8 cellular contexts compared by ENCODE assay signal in genomic region chr6:32854376-32855178, GRCh38. TPM values are rescaled to one million over a fixed set of nuclear protein-coding genes. Genes with fewer than 3 reads are reported as not detected.
DNase-seq lines count a peak whose midpoint lies in the region; ATAC-seq, FAIRE-seq and TF ChIP-seq lines count a peak whose summit lies in the region.

No MANE protein-coding gene starts in this region.

- no CpG with 5 or more reads among the region's 24 CpGs for WGBS in neuronal stem cell (ENCODE audit: extremely low coverage in 2 of 2, insufficient read length in 2 of 2, insufficient replicate concordance in 1 of 2), 2 donors

- 0 out of 2 replicates have a peak, but pooled peaks cover 5% of the 10 kb centered on the region for H3F3A ChIP-seq in GM23338 (replicated peaks; ENCODE audit: low read depth)

- peak overlapping the region; percentile 98 for H3K4me2 ChIP-seq in GM23338
- H3K4me2 ChIP-seq in neuronal stem cell (ENCODE audit: insufficient read depth, low read length, poor library complexity, severe bottlenecking), result peak overlapping the region; percentile 99

- H3K27me3 Mint-ChIP-seq in GM23338 (ENCODE audit: insufficient read depth, low read depth, poor library complexity), result peaks cover 43% of the 10 kb centered on the region

- no peak for TF ChIP-seq CTCF in GM23338 (conservative IDR thresholded peaks at IDR 0.05; ENCODE audit: low read depth in 2 of 2)

- H3K79me2 ChIP-seq in GM23338 (replicated peaks; ENCODE audit: insufficient read depth), result no peaks in the 10 kb centered on the region

- ATAC-seq in GM23338, result peak; percentile 1; the same call in 2 of the 3 replicates

- H3K27me3 ChIP-seq in GM23338 (ENCODE audit: insufficient read depth) (peaks cover 47% of the 10 kb centered on the region), neuronal stem cell (ENCODE audit: control insufficient read depth in 3 of 3, insufficient read depth in 3 of 3, low read depth in 1 of 3, low read length in 3 of 3) (peaks cover 6 to 96% (median 42%) of the 10 kb centered on the region in 3 experiments)

- peaks cover 20% of the 10 kb centered on the region for H3K4me1 Mint-ChIP-seq in GM23338

- no peak for FAIRE-seq in frontal cortex (lab: Jason Lieb, UNC)

- H3K14ac ChIP-seq in neuronal stem cell (ENCODE audit: low read length), result no peak overlapping the region

- no peak overlapping the region for H2AK5ac ChIP-seq in neuronal stem cell (ENCODE audit: low read depth, low read length)

- H3K4me1 ChIP-seq in GM23338 (ENCODE audit: insufficient read depth) (peaks cover 12% of the 10 kb centered on the region; the same call in 1 of the 2 replicates), neuronal stem cell (ENCODE audit: control insufficient read depth in 2 of 2, insufficient read depth in 1 of 2, low read depth in 1 of 2, low read length in 2 of 2) (peaks cover 2 to 14% of the 10 kb centered on the region in 2 donors)

- H3K79me1 ChIP-seq in neuronal stem cell (ENCODE audit: low read depth, low read length), result no peaks in the 10 kb centered on the region

- no peak overlapping the region for H2BK12ac ChIP-seq in neuronal stem cell (ENCODE audit: low read length)

- DNase-seq in DMS79 (lab: John Stamatoyannopoulos, UW), result peak; percentile 5
- peak; percentile 30 for DNase-seq in GM23338 (ENCODE audit: low spot score)
- peak; percentile 13 for DNase-seq in NCI-H2196 (lab: John Stamatoyannopoulos, UW; ENCODE audit: unreplicated experiment)
- DNase-seq in activated T-helper 9 cell treated with anti-CD3 and anti-CD28 coated beads, Interleukin-2, amount 50 U/mL, for 16 hours (ENCODE audit: low read depth), result peak; percentile 48
- peak; percentile 36 to 54 for DNase-seq in frontal cortex (ENCODE audit: low spot score in 2 of 2)
- no peak for DNase-seq in neuronal stem cell (ENCODE audit: low spot score)
- DNase-seq in COR-L47 (lab: John Stamatoyannopoulos, UW), result no peak
- DNase-seq in NCI-H187 treated with DMSO at 0.1 percent for 48 hours (lab: John Stamatoyannopoulos, UW), result no peak

- H3K18ac ChIP-seq in neuronal stem cell (ENCODE audit: low read length), result peak overlapping the region; percentile 57

- H2BK15ac ChIP-seq in neuronal stem cell (ENCODE audit: low read length), result no peak overlapping the region

- H3K36me3 Mint-ChIP-seq in GM23338 (ENCODE audit: low read depth), result peaks cover 8% of the 10 kb centered on the region; the same call in 1 of the 3 replicates

- no peaks in the 10 kb centered on the region; the same call in 2 of the 3 replicates for H3K9me3 Mint-ChIP-seq in GM23338

- H4K8ac ChIP-seq in neuronal stem cell (ENCODE audit: low read depth, low read length), result no peak overlapping the region

- H2BK5ac ChIP-seq in neuronal stem cell (ENCODE audit: low read length), result no peak overlapping the region

- H3K27ac Mint-ChIP-seq in GM23338, result no peak overlapping the region

- no peaks in the 10 kb centered on the region for H3K9me3 ChIP-seq in neuronal stem cell (replicated peaks in 1 of 2; ENCODE audit: control insufficient read depth in 2 of 2, insufficient read depth in 1 of 2, low read depth in 1 of 2, low read length in 2 of 2)

- H2AFZ ChIP-seq in GM23338, result peak overlapping the region; percentile 96
- H2AFZ ChIP-seq in neuronal stem cell (ENCODE audit: low read length), result peak overlapping the region; percentile 99

- H3K27ac ChIP-seq in GM23338 (ENCODE audit: low read depth) (no peak overlapping the region), neuronal stem cell (replicated peaks; ENCODE audit: low read length) (no peak overlapping the region)

- H3K4me3 Mint-ChIP-seq in GM23338, result peak overlapping the region; percentile 92

- H3K36me3 ChIP-seq in GM23338 (ENCODE audit: insufficient read depth) (no peaks in the 10 kb centered on the region; the same call in 1 of the 2 replicates), neuronal stem cell (replicated peaks in 1 of 2; ENCODE audit: control insufficient read depth in 2 of 2, insufficient read depth in 2 of 2, low read length in 2 of 2) (no peaks in the 10 kb centered on the region)

- peak overlapping the region; percentile 22 for H3K9ac ChIP-seq in neuronal stem cell (ENCODE audit: low read depth, low read length, poor library complexity)

- H2BK120ac ChIP-seq in neuronal stem cell (ENCODE audit: low read depth, low read length), result no peak overlapping the region

- no peaks in the 10 kb centered on the region for H4K20me1 ChIP-seq in GM23338 (replicated peaks; ENCODE audit: insufficient read depth)

- no peak overlapping the region for H3K23ac ChIP-seq in neuronal stem cell (ENCODE audit: low read depth, low read length, poor library complexity)

- no peak overlapping the region for H4K91ac ChIP-seq in neuronal stem cell (ENCODE audit: low read depth, low read length, poor library complexity)

- H3K4me3 ChIP-seq in GM23338 (peak overlapping the region; percentile 94), neuronal stem cell (ENCODE audit: low read length in 2 of 2) (peak overlapping the region; percentile 65 to 71)

- H3K9me2 ChIP-seq in GM23338 (ENCODE audit: insufficient read depth), result no peaks in the 10 kb centered on the region

- H3K4ac ChIP-seq in neuronal stem cell (ENCODE audit: low read length), result no peak overlapping the region

TF ChIP-seq in GM23338, 12 proteins besides CTCF, POLR2A, EP300 and RAD21 (continues in another document):
- no peak for TF ChIP-seq STAT1 (IDR thresholded peaks at IDR 0.05; ENCODE audit: unreplicated experiment)
- TF ChIP-seq CREB1 (CRISPR knock-in tag; IDR thresholded peaks at IDR 0.05; ENCODE audit: low read depth), result no peak
- TF ChIP-seq ETS1 (IDR thresholded peaks at IDR 0.05), result no peak
- no peak for TF ChIP-seq EZH2 (IDR thresholded peaks at IDR 0.05; ENCODE audit: low read depth, unreplicated experiment)

RNA-seq across cellular contexts. Expression of gene PSMB9, which starts 0.6 kb away (rescaled TPM):
- total RNA-seq in GM23338 (2014; rRNA removed; shearing (Covaris generic)), result 2.8 TPM in 1 of 2 replicates, not detected in the other
- polyA plus RNA-seq in GM23338 (2016; fragmentation: Nextera tagmentation; extraction: Ambion mirVana), result 5.5 and 6.2 TPM in 2 replicates
- total RNA-seq in frontal cortex, result 0.82 TPM
- polyA plus RNA-seq in neuronal stem cell (2013, experiment 1 of 2), result 0.15 TPM
- 0.29 TPM for polyA plus RNA-seq in neuronal stem cell (2013, experiment 2 of 2)

RNA-seq across cellular contexts. Expression of gene TAP1, which starts 1.1 kb away (rescaled TPM):
- total RNA-seq in GM23338 (2014; rRNA removed; shearing (Covaris generic)), result 16.5 and 22.0 TPM in 2 replicates
- 13.8 and 14.2 TPM in 2 replicates for polyA plus RNA-seq in GM23338 (2016; fragmentation: Nextera tagmentation; extraction: Ambion mirVana)
- total RNA-seq in frontal cortex, result 3.7 TPM
- polyA plus RNA-seq in neuronal stem cell (2013, experiment 1 of 2), result 4.4 TPM
- 4.3 TPM for polyA plus RNA-seq in neuronal stem cell (2013, experiment 2 of 2)

RNA-seq across cellular contexts. Expression of gene PSMB8, which starts 10.7 kb away (rescaled TPM):
- 16.5 and 20.2 TPM in 2 replicates for total RNA-seq in GM23338 (2014; rRNA removed; shearing (Covaris generic))
- polyA plus RNA-seq in GM23338 (2016; fragmentation: Nextera tagmentation; extraction: Ambion mirVana), result 27.1 and 27.6 TPM in 2 replicates
- 3.3 TPM for total RNA-seq in frontal cortex
- 2.1 TPM for polyA plus RNA-seq in neuronal stem cell (2013, experiment 1 of 2)
- 2.5 TPM for polyA plus RNA-seq in neuronal stem cell (2013, experiment 2 of 2)

RNA-seq across cellular contexts. Expression of gene TAP2, which starts 16.0 kb away (rescaled TPM):
- total RNA-seq in GM23338 (2014; rRNA removed; shearing (Covaris generic)), result 9.5 and 102 TPM in 2 replicates
- polyA plus RNA-seq in GM23338 (2016; fragmentation: Nextera tagmentation; extraction: Ambion mirVana), result 3.4 and 4.9 TPM in 2 replicates
- total RNA-seq in frontal cortex, result 2.4 TPM
- polyA plus RNA-seq in neuronal stem cell (2013, experiment 1 of 2), result 1.8 TPM
- 2.4 TPM for polyA plus RNA-seq in neuronal stem cell (2013, experiment 2 of 2)

RNA-seq across cellular contexts. Expression of gene HLA-DOB, which starts 37.8 kb away (rescaled TPM):
- 0.23 TPM in 1 of 2 replicates, not detected in the other for total RNA-seq in GM23338 (2014; rRNA removed; shearing (Covaris generic))
- polyA plus RNA-seq in GM23338 (2016; fragmentation: Nextera tagmentation; extraction: Ambion mirVana), result not detected in 2 replicates
- not detected for total RNA-seq in frontal cortex
- 0.04 TPM for polyA plus RNA-seq in neuronal stem cell (2013, experiment 1 of 2)
- polyA plus RNA-seq in neuronal stem cell (2013, experiment 2 of 2), result 0.07 TPM

Comparison
In these comparisons a context has a peak if more than half of its experiments do, and no peak if none do; other contexts are left out.
1. DNase-seq: peak in DMS79 (single experiment), GM23338 (single experiment), NCI-H2196 (single experiment), activated T-helper 9 cell treated with anti-CD3 and anti-CD28 coated beads, Interleukin-2, amount 50 U/mL, for 16 hours (single experiment) and frontal cortex (2 of 2); none in neuronal stem cell (single experiment), COR-L47 (single experiment) and NCI-H187 treated with DMSO at 0.1 percent for 48 hours (single experiment).